17 cellular contexts compared by ENCODE assay signal in genomic region chr12:6327591-6328041, GRCh38. TPM values are rescaled to one million over a fixed set of nuclear protein-coding genes. Genes with fewer than 3 reads are reported as not detected.
DNase-seq lines count a peak whose midpoint lies in the region; ATAC-seq and TF ChIP-seq lines count a peak whose summit lies in the region.
"Had no signal": no experiment of that assay in that cellular context is flagged by ENCODE, and none has a peak within 500 bp of the region (broad histone marks: within the 10 kb centered on the region; RNA-seq: fewer than 3 reads in every experiment).

No MANE protein-coding gene starts in this region.

- peak overlapping the region; percentile 43 to 52 for H3K27ac ChIP-seq in right atrium auricular region
- H3K27ac ChIP-seq in prostate gland: peak overlapping the region; percentile 28 to 29
- H3K27ac ChIP-seq in upper lobe of left lung: peak overlapping the region; percentile 52 to 85 (median 69)
- no peak overlapping the region for H3K27ac ChIP-seq in foreskin keratinocyte
- H3K27ac ChIP-seq: KMS-11 had no signal

- H3K4me3 ChIP-seq in right atrium auricular region (no peak overlapping the region), prostate gland (no peak overlapping the region), upper lobe of left lung (no peak overlapping the region)

- no peak overlapping the region for H3K4me3 Mint-ChIP-seq in activated CD4-positive, alpha-beta T cell treated with anti-CD3 and anti-CD28 coated beads, Interleukin-2, amount 10 ng/mL, durations not matched to agents 7 days and 5 days
- H3K4me3 Mint-ChIP-seq in activated CD4-positive, alpha-beta T cell treated with anti-CD3 and anti-CD28 coated beads, Interleukin-2, amount 10 ng/mL, durations not matched to agents 24 days and 14 days: no peak overlapping the region
- H3K4me3 Mint-ChIP-seq: activated CD4-positive, alpha-beta T cell treated with anti-CD3 and anti-CD28 coated beads for 36 hours; activated T-cell treated with anti-CD3 and anti-CD28 coated beads, Interleukin-2, amount 50 U/mL, for 4 hours; CD8-positive, alpha-beta T cell had no signal

- H3K27ac Mint-ChIP-seq in activated CD4-positive, alpha-beta T cell treated with anti-CD3 and anti-CD28 coated beads, Interleukin-2, amount 10 ng/mL, durations not matched to agents 7 days and 5 days: peak overlapping the region; percentile 25
- no peak overlapping the region for H3K27ac Mint-ChIP-seq in activated CD4-positive, alpha-beta T cell treated with anti-CD3 and anti-CD28 coated beads, Interleukin-2, amount 10 ng/mL, durations not matched to agents 24 days and 14 days
- H3K27ac Mint-ChIP-seq: activated CD4-positive, alpha-beta T cell treated with anti-CD3 and anti-CD28 coated beads for 36 hours had no signal

- H3K4me1 Mint-ChIP-seq in activated CD4-positive, alpha-beta T cell treated with anti-CD3 and anti-CD28 coated beads, Interleukin-2, amount 10 ng/mL, durations not matched to agents 7 days and 5 days: peaks cover 34% of the 10 kb centered on the region
- H3K4me1 Mint-ChIP-seq in activated CD4-positive, alpha-beta T cell treated with anti-CD3 and anti-CD28 coated beads, Interleukin-2, amount 10 ng/mL, durations not matched to agents 24 days and 14 days: peaks cover 32% of the 10 kb centered on the region

- intact Hi-C loops in activated CD4-positive, alpha-beta T cell treated with anti-CD3 and anti-CD28 coated beads, Interleukin-2, amount 10 ng/mL, durations not matched to agents 24 days and 14 days (cut with micrococcal nuclease): no loop called here
- intact Hi-C loops in prostate gland (cut with DNase I): loop anchor here (2.0 to 5.0 kb wide), 4 partner anchors 95 to 210 kb away; partner anchors contain the start of gene VAMP1

- H3K36me3 Mint-ChIP-seq in activated CD4-positive, alpha-beta T cell treated with anti-CD3 and anti-CD28 coated beads, Interleukin-2, amount 10 ng/mL, durations not matched to agents 7 days and 5 days (ENCODE audit: low read depth): peaks cover 42% of the 10 kb centered on the region
- peaks cover 38% of the 10 kb centered on the region for H3K36me3 Mint-ChIP-seq in activated CD4-positive, alpha-beta T cell treated with anti-CD3 and anti-CD28 coated beads, Interleukin-2, amount 10 ng/mL, durations not matched to agents 24 days and 14 days (ENCODE audit: low read depth)

- H3K27me3 ChIP-seq in right atrium auricular region: no peaks in the 10 kb centered on the region
- H3K27me3 ChIP-seq in prostate gland (replicated peaks; ENCODE audit: insufficient read depth): no peaks in the 10 kb centered on the region
- H3K27me3 ChIP-seq in upper lobe of left lung: no peaks in the 10 kb centered on the region
- H3K27me3 ChIP-seq in foreskin keratinocyte: no peaks in the 10 kb centered on the region

- H3K9me3 ChIP-seq in right atrium auricular region (no peaks in the 10 kb centered on the region), prostate gland (no peaks in the 10 kb centered on the region), upper lobe of left lung (no peaks in the 10 kb centered on the region)

- WGBS in prostate gland: 53% methylated on average over 16 of the region's 16 CpGs
- 70 to 79% methylated on average over 10 to 16 of the region's 16 CpGs for WGBS in upper lobe of left lung, 2 donors

- POLR2A ChIA-PET in activated CD4-positive, alpha-beta T cell treated with anti-CD3 and anti-CD28 coated beads, Interleukin-2, amount 10 ng/mL, durations not matched to agents 7 days and 5 days (lab: Charles Lee): no interaction called here

- H3K4me1 ChIP-seq in right atrium auricular region: peaks cover 0 to 60% of the 10 kb centered on the region in 2 donors
- H3K4me1 ChIP-seq in prostate gland (replicated peaks): peaks cover 16% of the 10 kb centered on the region
- peaks cover 52 to 85% (median 77%) of the 10 kb centered on the region in 4 donors for H3K4me1 ChIP-seq in upper lobe of left lung
- H3K4me1 ChIP-seq in foreskin keratinocyte: peaks cover 7% of the 10 kb centered on the region

- H3K9me3 Mint-ChIP-seq in activated CD4-positive, alpha-beta T cell treated with anti-CD3 and anti-CD28 coated beads, Interleukin-2, amount 10 ng/mL, durations not matched to agents 7 days and 5 days: no peaks in the 10 kb centered on the region
- no peaks in the 10 kb centered on the region for H3K9me3 Mint-ChIP-seq in activated CD4-positive, alpha-beta T cell treated with anti-CD3 and anti-CD28 coated beads, Interleukin-2, amount 10 ng/mL, durations not matched to agents 24 days and 14 days
- H3K9me3 Mint-ChIP-seq: activated T-cell treated with anti-CD3 and anti-CD28 coated beads, Interleukin-2, amount 50 U/mL, for 4 hours; CD8-positive, alpha-beta T cell had no signal

- no peak for ATAC-seq in upper lobe of left lung (ENCODE audit: low FRiP score in 2 of 2)
- ATAC-seq in foreskin keratinocyte: no peak
- ATAC-seq: activated CD4-positive, alpha-beta T cell treated with anti-CD3 and anti-CD28 coated beads for 36 hours; activated T-cell treated with anti-CD3 and anti-CD28 coated beads, Interleukin-2, amount 50 U/mL, for 4 hours; CD8-positive, alpha-beta T cell had no signal

- no peak for DNase-seq in activated CD4-positive, alpha-beta T cell treated with anti-CD3 and anti-CD28 coated beads, Interleukin-2, amount 10 ng/mL, durations not matched to agents 7 days and 5 days
- no peak for DNase-seq in activated CD4-positive, alpha-beta T cell treated with anti-CD3 and anti-CD28 coated beads, Interleukin-2, amount 10 ng/mL, durations not matched to agents 24 days and 14 days
- DNase-seq in right atrium auricular region (ENCODE audit: low spot score): no peak
- no peak for DNase-seq in prostate gland (ENCODE audit: low spot score)
- DNase-seq in upper lobe of left lung: peak in 1 of 2 donors; percentile 52
- no peak for DNase-seq in SW480 (ENCODE audit: low spot score)
- no peak for DNase-seq in foreskin keratinocyte
- DNase-seq in NCI-H187 (lab: John Stamatoyannopoulos, UW): no peak
- DNase-seq: activated CD4-positive, alpha-beta T cell treated with anti-CD3 and anti-CD28 coated beads for 36 hours; activated T-cell treated with anti-CD3 and anti-CD28 coated beads, Interleukin-2, amount 50 U/mL, for 4 hours; CD8-positive, alpha-beta T cell; erythroblast; NCI-H1092 treated with DMSO at 0.1 percent for 48 hours; stimulated activated naive CD4-positive, alpha-beta T cell treated with Interleukin-2 at 50 U/mL for 16 hours had no signal

- no peak for TF ChIP-seq EP300 in upper lobe of left lung (IDR thresholded peaks at IDR 0.05)

- CTCF ChIA-PET in activated CD4-positive, alpha-beta T cell treated with anti-CD3 and anti-CD28 coated beads, Interleukin-2, amount 10 ng/mL, durations not matched to agents 7 days and 5 days (lab: Charles Lee): no interaction called here

- no peaks in the 10 kb centered on the region for H3K27me3 Mint-ChIP-seq in activated CD4-positive, alpha-beta T cell treated with anti-CD3 and anti-CD28 coated beads, Interleukin-2, amount 10 ng/mL, durations not matched to agents 7 days and 5 days
- no peaks in the 10 kb centered on the region for H3K27me3 Mint-ChIP-seq in activated CD4-positive, alpha-beta T cell treated with anti-CD3 and anti-CD28 coated beads, Interleukin-2, amount 10 ng/mL, durations not matched to agents 24 days and 14 days
- H3K27me3 Mint-ChIP-seq: activated CD4-positive, alpha-beta T cell treated with anti-CD3 and anti-CD28 coated beads for 36 hours had no signal

- H3K36me3 ChIP-seq in right atrium auricular region: peaks cover 47% of the 10 kb centered on the region
- peaks cover 15 to 37% of the 10 kb centered on the region in 2 donors for H3K36me3 ChIP-seq in prostate gland
- peaks cover 39 to 68% (median 53%) of the 10 kb centered on the region in 4 donors for H3K36me3 ChIP-seq in upper lobe of left lung

- TF ChIP-seq POLR2A in prostate gland (IDR thresholded peaks at IDR 0.05) (no peak), upper lobe of left lung (IDR thresholded peaks at IDR 0.05) (peak in 1 of 4 donors; percentile 26)

- TF ChIP-seq CTCF in right atrium auricular region (IDR thresholded peaks at IDR 0.05) (no peak), prostate gland (IDR thresholded peaks at IDR 0.05) (no peak), upper lobe of left lung (IDR thresholded peaks at IDR 0.05) (no peak), foreskin keratinocyte (conservative IDR thresholded peaks at IDR 0.05) (no peak)

RNA-seq across cellular contexts. Expression of gene TNFRSF1A, which starts 14.3 kb away (rescaled TPM):
- 10 to 100 TPM; 59.3 to 64.4 TPM for total RNA-seq in activated CD4-positive, alpha-beta T cell treated with anti-CD3 and anti-CD28 coated beads, Interleukin-2, amount 10 ng/mL, durations not matched to agents 7 days and 5 days
- total RNA-seq in activated CD4-positive, alpha-beta T cell treated with anti-CD3 and anti-CD28 coated beads, Interleukin-2, amount 10 ng/mL, durations not matched to agents 24 days and 14 days: 52.7 and 54.4 TPM in 2 replicates
- total RNA-seq in right atrium auricular region: 100 to 1,000 TPM in 1 of 2 donors, 10 to 100 TPM in 1; 62.9 to 176 TPM
- 100 to 1,000 TPM in 1 of 2 donors, 10 to 100 TPM in 1; 91.1 to 168 TPM for total RNA-seq in prostate gland
- total RNA-seq in upper lobe of left lung: 100 to 1,000 TPM; 140 to 425 (median 202) TPM
- total RNA-seq in foreskin keratinocyte: 125 and 135 TPM in 2 replicates
- polyA plus RNA-seq in foreskin keratinocyte: 113 TPM in 2 replicates

RNA-seq across cellular contexts. Expression of gene PLEKHG6, which starts 17.1 kb away (rescaled TPM):
- total RNA-seq in activated CD4-positive, alpha-beta T cell treated with anti-CD3 and anti-CD28 coated beads, Interleukin-2, amount 10 ng/mL, durations not matched to agents 7 days and 5 days: not detected
- not detected in 2 replicates for total RNA-seq in activated CD4-positive, alpha-beta T cell treated with anti-CD3 and anti-CD28 coated beads, Interleukin-2, amount 10 ng/mL, durations not matched to agents 24 days and 14 days
- total RNA-seq in right atrium auricular region (under 1 TPM in 1 of 2 donors, not detected in 1; 0.51 TPM), prostate gland (1 to 10 TPM; 4.6 to 6.2 TPM), upper lobe of left lung (1 to 10 TPM in 5 of 6 donors, not detected in 1; 1.1 to 4.8 (median 2.1) TPM), foreskin keratinocyte (3.3 and 4.5 TPM in 2 replicates)
- 3.5 and 3.6 TPM in 2 replicates for polyA plus RNA-seq in foreskin keratinocyte
- total RNA-seq: A172; activated CD4-positive, alpha-beta T cell treated with anti-CD3 and anti-CD28 coated beads for 36 hours; activated T-cell treated with anti-CD3 and anti-CD28 coated beads, Interleukin-2, amount 50 U/mL, for 4 hours; CD8-positive, alpha-beta T cell; myocyte had no signal

RNA-seq across cellular contexts. Expression of gene SCNN1A, which starts 47.7 kb away (rescaled TPM):
- under 1 TPM; 0.54 to 0.67 TPM for total RNA-seq in activated CD4-positive, alpha-beta T cell treated with anti-CD3 and anti-CD28 coated beads, Interleukin-2, amount 10 ng/mL, durations not matched to agents 7 days and 5 days
- not detected in 2 replicates for total RNA-seq in activated CD4-positive, alpha-beta T cell treated with anti-CD3 and anti-CD28 coated beads, Interleukin-2, amount 10 ng/mL, durations not matched to agents 24 days and 14 days
- 10 to 100 TPM in 1 of 2 donors, 1 to 10 TPM in 1; 2.7 to 18.7 TPM for total RNA-seq in right atrium auricular region
- total RNA-seq in prostate gland: 100 to 1,000 TPM; 128 to 211 TPM
- total RNA-seq in upper lobe of left lung: 100 to 1,000 TPM; 153 to 594 (median 346) TPM
- total RNA-seq in foreskin keratinocyte: 1.1 and 3.2 TPM in 2 replicates
- polyA plus RNA-seq in foreskin keratinocyte: 1.2 and 3.2 TPM in 2 replicates

RNA-seq across cellular contexts. Expression of gene LTBR, which starts 56.3 kb away (rescaled TPM):
- total RNA-seq in activated CD4-positive, alpha-beta T cell treated with anti-CD3 and anti-CD28 coated beads, Interleukin-2, amount 10 ng/mL, durations not matched to agents 7 days and 5 days: not detected
- 1.7 and 2.1 TPM in 2 replicates for total RNA-seq in activated CD4-positive, alpha-beta T cell treated with anti-CD3 and anti-CD28 coated beads, Interleukin-2, amount 10 ng/mL, durations not matched to agents 24 days and 14 days
- total RNA-seq in right atrium auricular region (10 to 100 TPM; 63.6 to 72.1 TPM), prostate gland (100 to 1,000 TPM; 186 to 264 TPM), upper lobe of left lung (100 to 1,000 TPM in 5 of 6 donors, 10 to 100 TPM in 1; 84.9 to 207 (median 150) TPM), foreskin keratinocyte (112 and 121 TPM in 2 replicates)
- polyA plus RNA-seq in foreskin keratinocyte: 119 and 138 TPM in 2 replicates
- total RNA-seq: A172 had no signal

Comparison
In these comparisons a context has a peak if more than half of its experiments do, and no peak if none do; other contexts are left out.
1. RNA of gene SCNN1A, which starts 47.7 kb away (total RNA-seq): 153 to 594 TPM in upper lobe of left lung and 128 to 211 TPM in prostate gland; 2.7 to 18.7 TPM in right atrium auricular region, 1.1 to 3.2 TPM in foreskin keratinocyte, 0.54 to 0.67 TPM in activated CD4-positive, alpha-beta T cell treated with anti-CD3 and anti-CD28 coated beads, Interleukin-2, amount 10 ng/mL, durations not matched to agents 7 days and 5 days and not detected in activated CD4-positive, alpha-beta T cell treated with anti-CD3 and anti-CD28 coated beads, Interleukin-2, amount 10 ng/mL, durations not matched to agents 24 days and 14 days; every median in the first group is over 4 times any median in the second.